ENCODE assay signal across 8 cellular contexts in genomic region chr20:34300809-34301586, GRCh38. TPM values are rescaled to one million over a fixed set of nuclear protein-coding genes. Genes with fewer than 3 reads are reported as not detected.
DNase-seq lines count a peak whose midpoint lies in the region; ATAC-seq and TF ChIP-seq lines count a peak whose summit lies in the region.

No MANE protein-coding gene starts in this region.

- no peak for TF ChIP-seq CTCF in activated B cell treated with CpG ODN at 0.5 μM for 24 hours (IDR thresholded peaks at IDR 0.05)

- in situ Hi-C loops in G401 (cut with HindIII; ENCODE audit: low sequenced_read_pairs) = no loop called here

- DNase-seq in COLO668 (lab: John Stamatoyannopoulos, UW; ENCODE audit: unreplicated experiment) (peak; percentile 39), activated B cell treated with CpG ODN at 0.5 μM for 24 hours (no peak), left kidney (ENCODE audit: low read depth, low spot score) (peak; percentile 48), NCI-H1048 (lab: John Stamatoyannopoulos, UW) (no peak), G401 (ENCODE audit: low spot score) (no peak), UCSD-AML1 (lab: John Stamatoyannopoulos, UW; ENCODE audit: unreplicated experiment) (no peak)

- no peak overlapping the region for H3K27ac ChIP-seq in HUES48 (ENCODE audit: low read depth, low read length)

- no peaks in the 10 kb centered on the region for H3K27me3 ChIP-seq in HUES48 (ENCODE audit: control insufficient read depth, insufficient read depth, low read length)

- H3K27ac Mint-ChIP-seq in activated B cell treated with CpG ODN at 0.5 μM for 24 hours = no peak overlapping the region

- H3K4me1 ChIP-seq in HUES48 (ENCODE audit: control insufficient read depth, insufficient read depth, low read length) = peaks cover 7% of the 10 kb centered on the region; the same call in 1 of the 2 replicates

- intact Hi-C loops in activated B cell treated with CpG ODN at 0.5 μM for 24 hours (cut with micrococcal nuclease) = loop anchor here (5.0 kb wide), 1 partner anchor 1944 kb away; the partner anchor contains the start of gene ASXL1

- CTCF ChIA-PET in activated B cell treated with CpG ODN at 0.5 μM for 24 hours (lab: Charles Lee) = interaction anchor here (3.3 kb wide), 1 partner anchor 11 kb away, joined by 18 read pairs; no protein-coding TSS in a partner anchor

- H3K9ac ChIP-seq in HUES48 (ENCODE audit: low read depth, low read length) = no peak overlapping the region

- no peaks in the 10 kb centered on the region for H3K27me3 Mint-ChIP-seq in activated B cell treated with CpG ODN at 0.5 μM for 24 hours

- H3K9me3 ChIP-seq in HUES48 (ENCODE audit: control insufficient read depth, insufficient read depth, low read length) = no peaks in the 10 kb centered on the region

- H3K36me3 ChIP-seq in HUES48 (ENCODE audit: control insufficient read depth, insufficient read depth, low read length) = peaks cover 19% of the 10 kb centered on the region

- H3K4me1 Mint-ChIP-seq in activated B cell treated with CpG ODN at 0.5 μM for 24 hours = peaks cover 22% of the 10 kb centered on the region

- peak overlapping the region; percentile 94 for H3K4me3 Mint-ChIP-seq in activated B cell treated with CpG ODN at 0.5 μM for 24 hours

- peaks cover 6% of the 10 kb centered on the region for H3K36me3 Mint-ChIP-seq in activated B cell treated with CpG ODN at 0.5 μM for 24 hours (ENCODE audit: low read depth)

- peak overlapping the region; percentile 93 for H3K4me3 ChIP-seq in HUES48 (ENCODE audit: low read depth, low read length)

- no peaks in the 10 kb centered on the region for H3K9me3 Mint-ChIP-seq in activated B cell treated with CpG ODN at 0.5 μM for 24 hours

- POLR2A ChIA-PET in activated B cell treated with CpG ODN at 0.5 μM for 24 hours (lab: Charles Lee) = interaction anchor here (0.6 kb wide), 1 partner anchor 72 kb away, joined by 3 read pairs; no protein-coding TSS in a partner anchor

- ATAC-seq in activated B cell treated with CpG ODN at 0.5 μM for 24 hours (ENCODE audit: low read depth) = no peak
- no peak for ATAC-seq in GM21576 (IDR thresholded peaks at IDR 0.05; ENCODE audit: unreplicated experiment)

RNA-seq across cellular contexts. Expression of gene AHCY, which starts 2.2 kb away (rescaled TPM):
- total RNA-seq in activated B cell treated with CpG ODN at 0.5 μM for 24 hours = 77.9 and 83.5 TPM in 2 replicates
- 302 and 320 TPM in 2 replicates for total RNA-seq in G401 (2014; rRNA removed; shearing (Covaris generic))

RNA-seq across cellular contexts. Expression of gene ASIP, which starts 59.8 kb away (rescaled TPM):
- not detected in 2 replicates for total RNA-seq in activated B cell treated with CpG ODN at 0.5 μM for 24 hours
- not detected in 2 replicates for total RNA-seq in G401 (2014; rRNA removed; shearing (Covaris generic))

Comparison
In these comparisons a context has a peak if more than half of its experiments do, and no peak if none do; other contexts are left out.
1. DNase-seq: peak in COLO668 (single experiment) and left kidney (single experiment); none in activated B cell treated with CpG ODN at 0.5 μM for 24 hours (single experiment), NCI-H1048 (single experiment), G401 (single experiment) and UCSD-AML1 (single experiment).